1 cellular context compared by ENCODE assay signal in the genomic region with DNA sequence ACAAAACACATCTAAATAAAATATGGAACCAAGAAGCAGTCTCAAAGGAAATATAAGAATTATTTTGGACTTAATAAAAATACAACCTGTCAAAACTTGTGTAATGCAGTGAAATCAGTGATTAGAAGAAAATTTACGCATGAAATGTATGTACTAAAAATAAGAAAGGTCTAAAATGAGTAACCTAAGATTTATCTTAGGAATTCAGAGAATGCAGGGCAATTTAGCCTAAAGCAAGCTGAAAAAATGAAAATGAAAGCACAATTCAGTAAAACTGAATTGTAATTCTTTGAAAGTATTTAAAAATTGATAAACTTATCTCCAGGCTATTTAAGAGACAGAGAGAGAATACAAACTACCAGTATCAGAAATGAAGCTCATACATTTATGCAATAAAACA.
TF ChIP-seq lines count a peak whose summit lies in the region.

No MANE protein-coding gene starts in this region.

TF ChIP-seq in IMR-90, 13 proteins besides CTCF, POLR2A, EP300 and RAD21:
- TF ChIP-seq, protein P1, sequence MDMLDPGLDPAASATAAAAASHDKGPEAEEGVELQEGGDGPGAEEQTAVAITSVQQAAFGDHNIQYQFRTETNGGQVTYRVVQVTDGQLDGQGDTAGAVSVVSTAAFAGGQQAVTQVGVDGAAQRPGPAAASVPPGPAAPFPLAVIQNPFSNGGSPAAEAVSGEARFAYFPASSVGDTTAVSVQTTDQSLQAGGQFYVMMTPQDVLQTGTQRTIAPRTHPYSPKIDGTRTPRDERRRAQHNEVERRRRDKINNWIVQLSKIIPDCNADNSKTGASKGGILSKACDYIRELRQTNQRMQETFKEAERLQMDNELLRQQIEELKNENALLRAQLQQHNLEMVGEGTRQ (IDR thresholded peaks at IDR 0.05; ENCODE audit: low read depth, low read length) = no peak
- TF ChIP-seq BHLHE40 (IDR thresholded peaks at IDR 0.05; ENCODE audit: low read depth, low read length) (no peak), RFX5 (IDR thresholded peaks at IDR 0.05; ENCODE audit: low read depth, low read length) (no peak), SMC3 (IDR thresholded peaks at IDR 0.05; ENCODE audit: low read depth, low read length) (no peak), NFE2L2 (IDR thresholded peaks at IDR 0.05; ENCODE audit: low read depth, low read length) (no peak), MXI1 (IDR thresholded peaks at IDR 0.05; ENCODE audit: borderline replicate concordance, low read depth, low read length) (no peak), CHD1 (IDR thresholded peaks at IDR 0.05; ENCODE audit: low read depth, low read length) (no peak), CEBPB (IDR thresholded peaks at IDR 0.05; ENCODE audit: low read depth, low read length) (no peak)
